ENCODE assay signal across 11 cellular contexts in the genomic region with DNA sequence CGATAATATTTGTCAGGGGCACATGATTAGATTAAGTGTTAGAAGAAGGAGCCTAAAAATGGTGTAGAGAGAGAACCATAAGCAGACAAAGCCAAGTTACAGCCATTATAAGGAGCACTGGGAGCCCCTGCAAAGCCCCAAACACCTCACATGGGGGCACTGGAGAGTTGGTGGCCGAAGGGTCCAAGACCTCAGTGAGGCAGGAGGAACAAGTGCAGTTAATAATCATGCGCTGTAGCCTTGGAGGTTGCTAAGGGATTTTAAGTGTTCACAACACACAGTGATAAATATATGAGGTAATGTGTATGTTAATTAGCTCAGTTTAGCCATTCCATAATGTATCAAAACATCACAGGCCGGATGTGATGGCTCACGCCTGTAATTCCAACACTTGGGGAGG. TPM values are rescaled to one million over a fixed set of nuclear protein-coding genes. Genes with fewer than 3 reads are reported as not detected.
A peak's percentile ranks its signal among the peaks of the same experiment; 100 is the strongest.
DNase-seq lines count a peak whose midpoint lies in the region; ATAC-seq and TF ChIP-seq lines count a peak whose summit lies in the region.
"Had no signal": no experiment of that assay in that cellular context is flagged by ENCODE, and none has a peak within 500 bp of the region (broad histone marks: within the 10 kb centered on the region; RNA-seq: fewer than 3 reads in every experiment).

No MANE protein-coding gene starts in this region.

- H3K27ac ChIP-seq in brain microvascular endothelial cell (no peak overlapping the region), neural progenitor cell (no peak overlapping the region)
- H3K27ac ChIP-seq: neutrophil had no signal

- no peaks in the 10 kb centered on the region for H3F3A ChIP-seq in neural progenitor cell (ENCODE audit: low read depth)

- no peak overlapping the region for H3K4me3 Mint-ChIP-seq in neural progenitor cell
- H3K4me3 Mint-ChIP-seq: activated naive CD8-positive, alpha-beta T cell treated with anti-CD3 and anti-CD28 coated beads, Interleukin-2, amount 10 ng/mL, durations not matched to agents 7 days and 5 days had no signal

- ATAC-seq in GM19463 (IDR thresholded peaks at IDR 0.05; ENCODE audit: unreplicated experiment) = no peak
- no peak for ATAC-seq in HG03469 (IDR thresholded peaks at IDR 0.05; ENCODE audit: unreplicated experiment)

- H3K36me3 ChIP-seq in brain microvascular endothelial cell (replicated peaks) = no peaks in the 10 kb centered on the region
- no peaks in the 10 kb centered on the region for H3K36me3 ChIP-seq in neural progenitor cell
- H3K36me3 ChIP-seq: neutrophil had no signal

- no peak overlapping the region for H2AFZ ChIP-seq in neural progenitor cell (replicated peaks)

- TF ChIP-seq CTCF in brain microvascular endothelial cell (IDR thresholded peaks at IDR 0.05; ENCODE audit: low read depth, low read length, missing control alignments) (peak; percentile 38), neural progenitor cell (IDR thresholded peaks at IDR 0.05) (peak; percentile 71)

- no peak overlapping the region for H3K4me3 ChIP-seq in brain microvascular endothelial cell (ENCODE audit: low read depth, low read length)
- no peak overlapping the region for H3K4me3 ChIP-seq in neural progenitor cell

- no peaks in the 10 kb centered on the region for H3K79me2 ChIP-seq in neural progenitor cell (ENCODE audit: low read depth)

- no peak overlapping the region for H3K9ac ChIP-seq in neural progenitor cell

- peaks cover 8% of the 10 kb centered on the region for H3K27me3 Mint-ChIP-seq in neural progenitor cell (ENCODE audit: insufficient read depth, low read depth)

- peaks cover 3% of the 10 kb centered on the region for H3K9me3 Mint-ChIP-seq in neural progenitor cell
- H3K9me3 Mint-ChIP-seq: activated naive CD8-positive, alpha-beta T cell treated with anti-CD3 and anti-CD28 coated beads, Interleukin-2, amount 10 ng/mL, durations not matched to agents 7 days and 5 days had no signal

- H3K4me2 ChIP-seq in neural progenitor cell = no peak overlapping the region

- DNase-seq in GF-D8 (lab: John Stamatoyannopoulos, UW) = peak; percentile 28
- peak; percentile 19 for DNase-seq in NAMALWA (ENCODE audit: low spot score)
- DNase-seq in brain microvascular endothelial cell = no peak
- peak; percentile 64 for DNase-seq in neural progenitor cell (ENCODE audit: low spot score)
- no peak for DNase-seq in NCI-H128 (lab: John Stamatoyannopoulos, UW; ENCODE audit: unreplicated experiment)
- no peak for DNase-seq in NOMO-1 (lab: John Stamatoyannopoulos, UW; ENCODE audit: unreplicated experiment in 2 of 2)
- DNase-seq: activated naive CD8-positive, alpha-beta T cell treated with anti-CD3 and anti-CD28 coated beads, Interleukin-2, amount 10 ng/mL, durations not matched to agents 7 days and 5 days had no signal

- no peaks in the 10 kb centered on the region for H3K36me3 Mint-ChIP-seq in neural progenitor cell
- H3K36me3 Mint-ChIP-seq: activated naive CD8-positive, alpha-beta T cell treated with anti-CD3 and anti-CD28 coated beads, Interleukin-2, amount 10 ng/mL, durations not matched to agents 7 days and 5 days had no signal

- peaks cover 2% of the 10 kb centered on the region for H3K4me1 Mint-ChIP-seq in neural progenitor cell

- H4K20me1 ChIP-seq in neural progenitor cell (ENCODE audit: low read depth) = no peaks in the 10 kb centered on the region

- H3K9me3 ChIP-seq in neural progenitor cell (ENCODE audit: low read depth) = no peaks in the 10 kb centered on the region
- H3K9me3 ChIP-seq: neutrophil had no signal

- peaks cover 3% of the 10 kb centered on the region for H3K27me3 ChIP-seq in brain microvascular endothelial cell (replicated peaks)
- peaks cover 29% of the 10 kb centered on the region for H3K27me3 ChIP-seq in neural progenitor cell

- no peak overlapping the region for H3K27ac Mint-ChIP-seq in neural progenitor cell
- H3K27ac Mint-ChIP-seq: activated naive CD8-positive, alpha-beta T cell treated with anti-CD3 and anti-CD28 coated beads, Interleukin-2, amount 10 ng/mL, durations not matched to agents 7 days and 5 days had no signal

- in situ Hi-C loops in brain microvascular endothelial cell (cut with HindIII; ENCODE audit: low pct_ligation_motif_present, low sequenced_read_pairs) = no loop called here

- no peaks in the 10 kb centered on the region for H3K4me1 ChIP-seq in neural progenitor cell

RNA-seq across cellular contexts. Expression of gene JAM3, which starts 54.4 kb away (rescaled TPM):
- total RNA-seq in neural progenitor cell (ENCODE audit: low replicate concordance) = 65.9 and 68.1 TPM in 2 replicates

RNA-seq across cellular contexts. Expression of gene IGSF9B, which starts 57.7 kb away (rescaled TPM):
- total RNA-seq in neural progenitor cell (ENCODE audit: low replicate concordance) = 1.3 and 5.4 TPM in 2 replicates
- total RNA-seq: glomerular endothelial cell had no signal

Comparison
In these comparisons a context has a peak if more than half of its experiments do, and no peak if none do; other contexts are left out.
1. DNase-seq: peak in GF-D8 (single experiment), NAMALWA (single experiment) and neural progenitor cell (single experiment); none in brain microvascular endothelial cell (single experiment), NCI-H128 (single experiment) and NOMO-1 (0 of 2).